Comparison of ENCODE assay signal across 1 cellular context in genomic region chr9:98117984-98118639, GRCh38.
TF ChIP-seq lines count a peak whose summit lies in the region.

No MANE protein-coding gene starts in this region.

TF ChIP-seq in H1, 55 proteins besides CTCF, POLR2A, EP300 and RAD21:
- TF ChIP-seq ZNF274 (IDR thresholded peaks at IDR 0.05; ENCODE audit: borderline replicate concordance, extremely low read depth, low read length) (no peak), CHD2 (IDR thresholded peaks at IDR 0.05; ENCODE audit: low read length) (no peak), TAF1 (IDR thresholded peaks at IDR 0.05; ENCODE audit: low read depth, low read length) (no peak), KDM4A (IDR thresholded peaks at IDR 0.05; ENCODE audit: low read depth, low read length, severe bottlenecking) (no peak), HDAC6 (IDR thresholded peaks at IDR 0.05; ENCODE audit: low read depth, low read length) (no peak), SAP30 (IDR thresholded peaks at IDR 0.05; ENCODE audit: insufficient read depth, insufficient replicate concordance, low read length) (no peak)
- TF ChIP-seq, protein P1, sequence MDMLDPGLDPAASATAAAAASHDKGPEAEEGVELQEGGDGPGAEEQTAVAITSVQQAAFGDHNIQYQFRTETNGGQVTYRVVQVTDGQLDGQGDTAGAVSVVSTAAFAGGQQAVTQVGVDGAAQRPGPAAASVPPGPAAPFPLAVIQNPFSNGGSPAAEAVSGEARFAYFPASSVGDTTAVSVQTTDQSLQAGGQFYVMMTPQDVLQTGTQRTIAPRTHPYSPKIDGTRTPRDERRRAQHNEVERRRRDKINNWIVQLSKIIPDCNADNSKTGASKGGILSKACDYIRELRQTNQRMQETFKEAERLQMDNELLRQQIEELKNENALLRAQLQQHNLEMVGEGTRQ (IDR thresholded peaks at IDR 0.05; ENCODE audit: low read length) = no peak
- TF ChIP-seq, protein P2, sequence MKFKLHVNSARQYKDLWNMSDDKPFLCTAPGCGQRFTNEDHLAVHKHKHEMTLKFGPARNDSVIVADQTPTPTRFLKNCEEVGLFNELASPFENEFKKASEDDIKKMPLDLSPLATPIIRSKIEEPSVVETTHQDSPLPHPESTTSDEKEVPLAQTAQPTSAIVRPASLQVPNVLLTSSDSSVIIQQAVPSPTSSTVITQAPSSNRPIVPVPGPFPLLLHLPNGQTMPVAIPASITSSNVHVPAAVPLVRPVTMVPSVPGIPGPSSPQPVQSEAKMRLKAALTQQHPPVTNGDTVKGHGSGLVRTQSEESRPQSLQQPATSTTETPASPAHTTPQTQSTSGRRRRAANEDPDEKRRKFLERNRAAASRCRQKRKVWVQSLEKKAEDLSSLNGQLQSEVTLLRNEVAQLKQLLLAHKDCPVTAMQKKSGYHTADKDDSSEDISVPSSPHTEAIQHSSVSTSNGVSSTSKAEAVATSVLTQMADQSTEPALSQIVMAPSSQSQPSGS (IDR thresholded peaks at IDR 0.05; ENCODE audit: low read length) = no peak
